24 cellular contexts compared by ENCODE assay signal in genomic region chr2:62330959-62331358, GRCh38.
"Had no signal": no experiment of that assay in that cellular context is flagged by ENCODE, and none has a peak within 500 bp of the region (broad histone marks: within the 10 kb centered on the region; RNA-seq: fewer than 3 reads in every experiment).

No MANE protein-coding gene starts in this region.

- H3K27ac Mint-ChIP-seq: memory B cell; naive thymus-derived CD4-positive, alpha-beta T cell; nephron; neural progenitor cell; stimulated activated effector memory CD8-positive, alpha-beta T cell treated with anti-CD3 and anti-CD28 coated beads, Interleukin-12 subunit alpha, Interleukin-12 subunit beta, amount 100 ng/mL, for 72 hours had no signal

- ATAC-seq: esophagus mucosa; gastrocnemius medialis; left lobe of liver; naive thymus-derived CD4-positive, alpha-beta T cell; psoas muscle; right cardiac atrium; stimulated activated effector memory CD8-positive, alpha-beta T cell treated with anti-CD3 and anti-CD28 coated beads, Interleukin-12 subunit alpha, Interleukin-12 subunit beta, amount 100 ng/mL, for 72 hours; stimulated activated naive CD8-positive, alpha-beta T cell treated with anti-CD3 and anti-CD28 coated beads, Interleukin-15, Interleukin-2, amounts not matched to agents 100 U/mL and 50 U/mL, for 24 hours; upper lobe of right lung had no signal

- DNase-seq: cortex of kidney; foreskin fibroblast; gastrocnemius medialis; head of caudate nucleus; kidney; midbrain; naive thymus-derived CD4-positive, alpha-beta T cell; psoas muscle; right cardiac atrium; sigmoid colon; stimulated activated CD4-positive, alpha-beta T cell treated with anti-CD3 and anti-CD28 coated beads, Interleukin-2, amount 100 ng/mL, for 24 hours; stimulated activated CD4-positive, alpha-beta T cell treated with anti-CD3 and anti-CD28 coated beads, Interleukin-4, amount 100 ng/mL, for 24 hours; stimulated activated naive CD8-positive, alpha-beta T cell treated with anti-CD3 and anti-CD28 coated beads, Interleukin-15, Interleukin-2, amounts not matched to agents 100 U/mL and 50 U/mL, for 24 hours; substantia nigra; testis; tibial artery; upper lobe of right lung; uterus had no signal

- H3K36me3 Mint-ChIP-seq: neural progenitor cell; stimulated activated effector memory CD8-positive, alpha-beta T cell treated with anti-CD3 and anti-CD28 coated beads, Interleukin-12 subunit alpha, Interleukin-12 subunit beta, amount 100 ng/mL, for 72 hours had no signal

- H3K4me3 Mint-ChIP-seq: memory B cell; naive thymus-derived CD4-positive, alpha-beta T cell; nephron; neural progenitor cell; stimulated activated effector memory CD8-positive, alpha-beta T cell treated with anti-CD3 and anti-CD28 coated beads, Interleukin-12 subunit alpha, Interleukin-12 subunit beta, amount 100 ng/mL, for 72 hours had no signal

- H3K27me3 Mint-ChIP-seq: memory B cell had no signal

- H3K4me1 Mint-ChIP-seq: nephron had no signal

- H3K9me3 Mint-ChIP-seq: stimulated activated effector memory CD8-positive, alpha-beta T cell treated with anti-CD3 and anti-CD28 coated beads, Interleukin-12 subunit alpha, Interleukin-12 subunit beta, amount 100 ng/mL, for 72 hours had no signal

- H3K9me3 ChIP-seq: gastrocnemius medialis, psoas muscle, sigmoid colon, testis, tibial artery, upper lobe of right lung, uterus had no signal
